In genomic region chr12:18479266-18479665, GRCh38 we compare ENCODE assay signal across 31 cellular contexts.
A peak's percentile ranks its signal among the peaks of the same experiment; 100 is the strongest.
DNase-seq lines count a peak whose midpoint lies in the region; ATAC-seq, FAIRE-seq and TF ChIP-seq lines count a peak whose summit lies in the region.
"Had no signal": no experiment of that assay in that cellular context is flagged by ENCODE, and none has a peak within 500 bp of the region (broad histone marks: within the 10 kb centered on the region; RNA-seq: fewer than 3 reads in every experiment).

No MANE protein-coding gene starts in this region.

- TF ChIP-seq CTCF in bronchial epithelial cell (IDR thresholded peaks at IDR 0.05; ENCODE audit: insufficient read depth, low read length, severe bottlenecking): no peak

- ATAC-seq in HG02610 (IDR thresholded peaks at IDR 0.05; ENCODE audit: unreplicated experiment): no peak
- ATAC-seq: activated naive CD4-positive, alpha-beta T cell treated with anti-CD3 and anti-CD28 coated beads, Interleukin-2, amount 50 U/mL, for 72 hours; CD8-positive, alpha-beta T cell; GM23338 had no signal

- FAIRE-seq in bronchial epithelial cell (lab: Jason Lieb, UNC) (peak; percentile 60), small intestine (lab: Jason Lieb, UNC) (no peak)
- FAIRE-seq: endothelial cell of umbilical vein, GM19239, RCC 7860, urothelium cell line had no signal

- H3K36me3 ChIP-seq in bronchial epithelial cell (ENCODE audit: control insufficient read depth, insufficient read depth, low read length) (no peaks in the 10 kb centered on the region), small intestine (ENCODE audit: control insufficient read depth in 2 of 2, insufficient read depth in 2 of 2, low read length in 2 of 2) (no peaks in the 10 kb centered on the region)
- H3K36me3 ChIP-seq: ovary, SJSA1, WERI-Rb-1 had no signal

- no peaks in the 10 kb centered on the region for H3K9me3 ChIP-seq in small intestine (ENCODE audit: control insufficient read depth, low read depth)
- H3K9me3 ChIP-seq: ovary, SJSA1 had no signal

- H3K27me3 ChIP-seq in bronchial epithelial cell (ENCODE audit: control insufficient read depth, insufficient read depth, low read length) (no peaks in the 10 kb centered on the region), small intestine (ENCODE audit: control insufficient read depth in 2 of 2, insufficient read depth in 2 of 2, low read length in 2 of 2) (no peaks in the 10 kb centered on the region)
- H3K27me3 ChIP-seq: ovary, SJSA1 had no signal

- H3K4me3 ChIP-seq in bronchial epithelial cell (ENCODE audit: low read depth, low read length): no peak overlapping the region
- H3K4me3 ChIP-seq in small intestine (ENCODE audit: low read depth in 1 of 2, low read length in 2 of 2): no peak overlapping the region
- H3K4me3 ChIP-seq: GM23338, ovary, SJSA1 had no signal

- no peak overlapping the region for H3K27ac ChIP-seq in small intestine (ENCODE audit: low read depth in 1 of 2, low read length in 1 of 2)
- H3K27ac ChIP-seq: KMS-11, ovary, SJSA1, WERI-Rb-1 had no signal

- no peaks in the 10 kb centered on the region for H3K4me1 ChIP-seq in small intestine (ENCODE audit: control insufficient read depth in 2 of 2, insufficient read depth in 1 of 2, low read depth in 1 of 2, low read length in 1 of 2)
- H3K4me1 ChIP-seq: SJSA1 had no signal

- 24 to 61% (median 43%) methylated on average over 3 of the region's 3 CpGs for WGBS in small intestine, 3 donors

- DNase-seq in NCI-H146 treated with DMSO at 0.1 percent for 48 hours (lab: John Stamatoyannopoulos, UW; ENCODE audit: unreplicated experiment): peak; percentile 74
- DNase-seq in bronchial epithelial cell (ENCODE audit: low read depth): peak; percentile 96
- peak; percentile 8 for DNase-seq in kidney glomerular epithelial cell (lab: John Stamatoyannopoulos, UW)
- DNase-seq in small intestine: peak; percentile 29
- no peak for DNase-seq in NCI-H2196 treated with DMSO at 0.1 percent for 48 hours (lab: John Stamatoyannopoulos, UW; ENCODE audit: unreplicated experiment)
- no peak for DNase-seq in islet precursor cell
- DNase-seq: activated CD4-positive, alpha-beta T cell treated with anti-CD3 and anti-CD28 coated beads for 48 hours; activated CD8-positive, alpha-beta memory T cell treated with anti-CD3 and anti-CD28 coated beads for 24 hours; activated T-cell treated with anti-CD3 and anti-CD28 coated beads for 4 hours; CD8-positive, alpha-beta T cell; DMS 273 treated with DMSO at 0.1 percent for 48 hours; head of caudate nucleus; kidney; MM.1S; NCI-H2029 treated with DMSO at 0.1 percent for 48 hours; NCI-H345; NCI-H69; ovary; retina; stimulated activated naive CD4-positive, alpha-beta T cell treated with Interleukin-2 at 50 U/mL for 16 hours; T-helper 9 cell; WERI-Rb-1 had no signal

Comparison
In these comparisons a context has a peak if more than half of its experiments do, and no peak if none do; other contexts are left out.
1. DNase-seq: peak in NCI-H146 treated with DMSO at 0.1 percent for 48 hours (single experiment), bronchial epithelial cell (single experiment), kidney glomerular epithelial cell (single experiment) and small intestine (single experiment); none in NCI-H2196 treated with DMSO at 0.1 percent for 48 hours (single experiment) and islet precursor cell (single experiment).